17 cellular contexts compared by ENCODE assay signal in genomic region chr1:245121523-245121922, GRCh38. TPM values are rescaled to one million over a fixed set of nuclear protein-coding genes. Genes with fewer than 3 reads are reported as not detected.
"Had no signal": no experiment of that assay in that cellular context is flagged by ENCODE, and none has a peak within 500 bp of the region (broad histone marks: within the 10 kb centered on the region; RNA-seq: fewer than 3 reads in every experiment).

No MANE protein-coding gene starts in this region.

- H3K4me1 Mint-ChIP-seq: activated B cell treated with CpG ODN at 0.5 μM for 24 hours; activated CD4-positive, alpha-beta T cell treated with anti-CD3 and anti-CD28 coated beads, Interleukin-2, amount 10 ng/mL, durations not matched to agents 24 days and 14 days; activated naive CD4-positive, alpha-beta T cell treated with anti-CD3 and anti-CD28 coated beads, Interleukin-2, amount 50 U/mL, for 24 hours; activated T-helper 17 cell treated with anti-CD3 and anti-CD28 coated beads, Interleukin-2, amount 50 U/mL, for 72 hours; memory B cell; nephron; stimulated activated effector memory CD8-positive, alpha-beta T cell treated with anti-CD3 and anti-CD28 coated beads, Interleukin-12 subunit alpha, Interleukin-12 subunit beta, amount 100 ng/mL, for 72 hours had no signal

- ATAC-seq: activated T-helper 17 cell treated with anti-CD3 and anti-CD28 coated beads, Interleukin-2, amount 50 U/mL, for 72 hours; body of pancreas; effector memory CD8-positive, alpha-beta T cell; left lung; stimulated activated effector memory CD8-positive, alpha-beta T cell treated with anti-CD3 and anti-CD28 coated beads, Interleukin-12 subunit alpha, Interleukin-12 subunit beta, amount 100 ng/mL, for 72 hours had no signal

- H3K9me3 Mint-ChIP-seq: activated B cell treated with CpG ODN at 0.5 μM for 24 hours; activated CD4-positive, alpha-beta T cell treated with anti-CD3 and anti-CD28 coated beads, Interleukin-2, amount 10 ng/mL, durations not matched to agents 24 days and 14 days; activated naive CD4-positive, alpha-beta T cell treated with anti-CD3 and anti-CD28 coated beads, Interleukin-2, amount 50 U/mL, for 24 hours; activated T-helper 17 cell treated with anti-CD3 and anti-CD28 coated beads, Interleukin-2, amount 50 U/mL, for 72 hours; dendritic cell treated with granulocyte-macrophage colony-stimulating factor and Interleukin-4, amounts not matched to agents 40 ng/mL and 50 ng/mL, for 4 days; effector memory CD8-positive, alpha-beta T cell; memory B cell; nephron; stimulated activated effector memory CD8-positive, alpha-beta T cell treated with anti-CD3 and anti-CD28 coated beads, Interleukin-12 subunit alpha, Interleukin-12 subunit beta, amount 100 ng/mL, for 72 hours; T-helper 1 cell treated with Interleukin-12 subunit alpha and Interleukin-12 subunit beta and Interleukin-4 antibody, amounts not matched to agents 30 μg/mL and 1 μg/mL, for 36 hours had no signal

- H3K4me3 Mint-ChIP-seq: activated B cell treated with CpG ODN at 0.5 μM for 24 hours; activated CD4-positive, alpha-beta T cell treated with anti-CD3 and anti-CD28 coated beads, Interleukin-2, amount 10 ng/mL, durations not matched to agents 24 days and 14 days; activated naive CD4-positive, alpha-beta T cell treated with anti-CD3 and anti-CD28 coated beads, Interleukin-2, amount 50 U/mL, for 24 hours; activated T-helper 17 cell treated with anti-CD3 and anti-CD28 coated beads, Interleukin-2, amount 50 U/mL, for 72 hours; dendritic cell treated with granulocyte-macrophage colony-stimulating factor and Interleukin-4, amounts not matched to agents 40 ng/mL and 50 ng/mL, for 4 days; effector memory CD8-positive, alpha-beta T cell; memory B cell; nephron; stimulated activated effector memory CD8-positive, alpha-beta T cell treated with anti-CD3 and anti-CD28 coated beads, Interleukin-12 subunit alpha, Interleukin-12 subunit beta, amount 100 ng/mL, for 72 hours; T-helper 1 cell treated with Interleukin-12 subunit alpha and Interleukin-12 subunit beta and Interleukin-4 antibody, amounts not matched to agents 30 μg/mL and 1 μg/mL, for 36 hours had no signal

- H3K27me3 Mint-ChIP-seq: activated B cell treated with CpG ODN at 0.5 μM for 24 hours; activated CD4-positive, alpha-beta T cell treated with anti-CD3 and anti-CD28 coated beads, Interleukin-2, amount 10 ng/mL, durations not matched to agents 24 days and 14 days; activated naive CD4-positive, alpha-beta T cell treated with anti-CD3 and anti-CD28 coated beads, Interleukin-2, amount 50 U/mL, for 24 hours; activated T-helper 17 cell treated with anti-CD3 and anti-CD28 coated beads, Interleukin-2, amount 50 U/mL, for 72 hours; dendritic cell treated with granulocyte-macrophage colony-stimulating factor and Interleukin-4, amounts not matched to agents 40 ng/mL and 50 ng/mL, for 4 days had no signal

- H3K27ac Mint-ChIP-seq: activated B cell treated with CpG ODN at 0.5 μM for 24 hours; activated CD4-positive, alpha-beta T cell treated with anti-CD3 and anti-CD28 coated beads, Interleukin-2, amount 10 ng/mL, durations not matched to agents 24 days and 14 days; activated naive CD4-positive, alpha-beta T cell treated with anti-CD3 and anti-CD28 coated beads, Interleukin-2, amount 50 U/mL, for 24 hours; activated T-helper 17 cell treated with anti-CD3 and anti-CD28 coated beads, Interleukin-2, amount 50 U/mL, for 72 hours; dendritic cell treated with granulocyte-macrophage colony-stimulating factor and Interleukin-4, amounts not matched to agents 40 ng/mL and 50 ng/mL, for 4 days; effector memory CD8-positive, alpha-beta T cell; memory B cell; nephron; stimulated activated effector memory CD8-positive, alpha-beta T cell treated with anti-CD3 and anti-CD28 coated beads, Interleukin-12 subunit alpha, Interleukin-12 subunit beta, amount 100 ng/mL, for 72 hours; T-helper 1 cell treated with Interleukin-12 subunit alpha and Interleukin-12 subunit beta and Interleukin-4 antibody, amounts not matched to agents 30 μg/mL and 1 μg/mL, for 36 hours had no signal

- H3K36me3 Mint-ChIP-seq: activated naive CD4-positive, alpha-beta T cell treated with anti-CD3 and anti-CD28 coated beads, Interleukin-2, amount 50 U/mL, for 24 hours; stimulated activated effector memory CD8-positive, alpha-beta T cell treated with anti-CD3 and anti-CD28 coated beads, Interleukin-12 subunit alpha, Interleukin-12 subunit beta, amount 100 ng/mL, for 72 hours had no signal

- H3K4me3 ChIP-seq: body of pancreas, left lung, skin epidermis, tibial artery had no signal

- H3K9me3 ChIP-seq: body of pancreas, left lung, tibial artery had no signal

- H3K4me1 ChIP-seq: body of pancreas, left lung, tibial artery had no signal

- DNase-seq: activated B cell treated with CpG ODN at 0.5 μM for 24 hours; activated CD4-positive, alpha-beta T cell treated with anti-CD3 and anti-CD28 coated beads, Interleukin-2, amount 10 ng/mL, durations not matched to agents 24 days and 14 days; activated T-cell treated with anti-CD3 and anti-CD28 coated beads for 4 hours; amniotic stem cell; body of pancreas; effector memory CD8-positive, alpha-beta T cell; erythroblast; left lung had no signal

- H3K27me3 ChIP-seq: body of pancreas, left lung had no signal

- H3K27ac ChIP-seq: body of pancreas, left lung, skin epidermis, tibial artery had no signal

RNA-seq across cellular contexts. Expression of gene KIF26B, which starts 33.3 kb away (rescaled TPM):
- total RNA-seq: activated T-helper 17 cell treated with anti-CD3 and anti-CD28 coated beads, Interleukin-2, amount 50 U/mL, for 72 hours had no signal
